In genomic region chr12:68633614-68634558, GRCh38 we compare ENCODE assay signal across 12 cellular contexts. TPM values are rescaled to one million over a fixed set of nuclear protein-coding genes. Genes with fewer than 3 reads are reported as not detected.
A peak's percentile ranks its signal among the peaks of the same experiment; 100 is the strongest.
DNase-seq lines count a peak whose midpoint lies in the region; ATAC-seq and TF ChIP-seq lines count a peak whose summit lies in the region.
"Had no signal": no experiment of that assay in that cellular context is flagged by ENCODE, and none has a peak within 500 bp of the region (broad histone marks: within the 10 kb centered on the region; RNA-seq: fewer than 3 reads in every experiment).

No MANE protein-coding gene starts in this region.

- no peak overlapping the region for H2AFZ ChIP-seq in hepatocyte

- peak overlapping the region in 6 of 7 donors; percentile 9 to 79 (median 34) for H3K4me3 Mint-ChIP-seq in CD8-positive, alpha-beta memory T cell

- no peaks in the 10 kb centered on the region for H3K27me3 Mint-ChIP-seq in CD8-positive, alpha-beta memory T cell

- no peak overlapping the region for H3K27ac ChIP-seq in CD8-positive, alpha-beta memory T cell (ENCODE audit: low read depth, low read length)
- H3K27ac ChIP-seq in hepatocyte = peak overlapping the region; percentile 10
- H3K27ac ChIP-seq: WERI-Rb-1 had no signal

- peaks cover 96% of the 10 kb centered on the region for H4K20me1 ChIP-seq in hepatocyte (ENCODE audit: insufficient read depth, poor library complexity, severe bottlenecking)

- peaks cover 99% of the 10 kb centered on the region for H3K79me2 ChIP-seq in hepatocyte

- peaks cover 85 to 96% (median 96%) of the 10 kb centered on the region in 3 donors for H3K4me1 Mint-ChIP-seq in CD8-positive, alpha-beta memory T cell

- POLR2A ChIA-PET in CD8-positive, alpha-beta memory T cell (lab: Charles Lee) = no interaction called here

- no peaks in the 10 kb centered on the region for H3K9me3 ChIP-seq in CD8-positive, alpha-beta memory T cell (ENCODE audit: low read length)
- H3K9me3 ChIP-seq in hepatocyte (ENCODE audit: low read depth) = no peaks in the 10 kb centered on the region
- H3K9me3 ChIP-seq: mucosa of descending colon had no signal

- no peaks in the 10 kb centered on the region for H3K27me3 ChIP-seq in CD8-positive, alpha-beta memory T cell (ENCODE audit: insufficient read depth, low read length, poor library complexity, severe bottlenecking)
- H3K27me3 ChIP-seq in hepatocyte = no peaks in the 10 kb centered on the region

- intact Hi-C loops in head of caudate nucleus (cut with DNase I) = no loop called here

- no peaks in the 10 kb centered on the region for H3K36me3 ChIP-seq in CD8-positive, alpha-beta memory T cell (ENCODE audit: insufficient read depth, low read length)
- peaks cover 2% of the 10 kb centered on the region for H3K36me3 ChIP-seq in hepatocyte (replicated peaks; ENCODE audit: insufficient read depth, low read depth)
- H3K36me3 ChIP-seq: WERI-Rb-1 had no signal

- CTCF ChIA-PET in CD8-positive, alpha-beta memory T cell (lab: Charles Lee) = interaction anchor here (1.3 kb wide), 1 partner anchor 316 kb away, joined by 3 read pairs; no protein-coding TSS in a partner anchor

- ATAC-seq in GM21447 (IDR thresholded peaks at IDR 0.05; ENCODE audit: unreplicated experiment) = peak; percentile 46
- ATAC-seq: mucosa of descending colon had no signal

- H3K27ac Mint-ChIP-seq in CD8-positive, alpha-beta memory T cell = peak overlapping the region; percentile 9 to 72 (median 60)

- no peak overlapping the region for H3K4me2 ChIP-seq in hepatocyte

- peaks cover 0 to 48% (median 6%) of the 10 kb centered on the region in 3 donors for H3K36me3 Mint-ChIP-seq in CD8-positive, alpha-beta memory T cell

- no peak overlapping the region for H3K4me3 ChIP-seq in CD8-positive, alpha-beta memory T cell (ENCODE audit: low read length)
- H3K4me3 ChIP-seq in hepatocyte = no peak overlapping the region
- H3K4me3 ChIP-seq: mucosa of descending colon had no signal

- no peak for TF ChIP-seq CTCF in hepatocyte (IDR thresholded peaks at IDR 0.05; ENCODE audit: poor library complexity)

- no peaks in the 10 kb centered on the region for H3K9me2 ChIP-seq in hepatocyte (replicated peaks; ENCODE audit: insufficient read depth)

- DNase-seq in CD8-positive, alpha-beta memory T cell = no peak
- DNase-seq in MV-4-11 (lab: John Stamatoyannopoulos, UW) = peak; percentile 44
- no peak for DNase-seq in hepatocyte (ENCODE audit: low spot score)
- no peak for DNase-seq in retina
- DNase-seq in head of caudate nucleus = no peak
- no peak for DNase-seq in mesenteric fat pad (ENCODE audit: low spot score)
- no peak for DNase-seq in NCI-H2171 (lab: John Stamatoyannopoulos, UW)
- DNase-seq: effector CD8-positive, alpha-beta T cell; mucosa of descending colon; NCI-H1694; WERI-Rb-1 had no signal

- 90% methylated on average over 9 of the region's 9 CpGs for WGBS in hepatocyte (ENCODE audit: low lambda C conversion rate, missing lambda C conversion rate)

- peaks cover 89% of the 10 kb centered on the region for H3K4me1 ChIP-seq in CD8-positive, alpha-beta memory T cell (ENCODE audit: insufficient read depth, low read length)
- H3K4me1 ChIP-seq in hepatocyte (ENCODE audit: insufficient read depth) = no peaks in the 10 kb centered on the region

- no peaks in the 10 kb centered on the region for H3K9me3 Mint-ChIP-seq in CD8-positive, alpha-beta memory T cell

RNA-seq across cellular contexts. Expression of gene RAP1B, which starts 23.2 kb away (rescaled TPM):
- total RNA-seq in CD8-positive, alpha-beta memory T cell = 100 to 1,000 TPM; 271 to 281 TPM
- polyA plus RNA-seq in CD8-positive, alpha-beta memory T cell = 589 TPM
- total RNA-seq in hepatocyte (257 and 264 TPM in 2 replicates), mesenteric fat pad (323 TPM)
- 164 and 179 TPM in 2 replicates for polyA plus RNA-seq in hepatocyte

RNA-seq across cellular contexts. Expression of gene NUP107, which starts 52.9 kb away (rescaled TPM):
- total RNA-seq in CD8-positive, alpha-beta memory T cell = 100 to 1,000 TPM; 120 to 132 TPM
- polyA plus RNA-seq in CD8-positive, alpha-beta memory T cell = 25.3 TPM
- 24.5 and 40.1 TPM in 2 replicates for total RNA-seq in hepatocyte
- 23.0 and 27.6 TPM in 2 replicates for polyA plus RNA-seq in hepatocyte
- 50.6 TPM for total RNA-seq in mesenteric fat pad
